Comparison of ENCODE assay signal across 17 cellular contexts in genomic region chr12:129119537-129119936, GRCh38.
"Had no signal": no experiment of that assay in that cellular context is flagged by ENCODE, and none has a peak within 500 bp of the region (broad histone marks: within the 10 kb centered on the region; RNA-seq: fewer than 3 reads in every experiment).

No MANE protein-coding gene starts in this region.

- H3K4me3 ChIP-seq: body of pancreas, mucosa of descending colon, suprapubic skin, upper lobe of left lung had no signal

- H3K36me3 ChIP-seq: suprapubic skin, upper lobe of left lung had no signal

- H3K27ac Mint-ChIP-seq: effector memory CD8-positive, alpha-beta T cell; naive thymus-derived CD8-positive, alpha-beta T cell; T-helper 2 cell treated with Interferon-gamma antibody and Interleukin-4, amounts not matched to agents 5 μg/mL and 100 μg/mL, for 36 hours had no signal

- H3K27ac ChIP-seq: body of pancreas, suprapubic skin, upper lobe of left lung had no signal

- H3K4me3 Mint-ChIP-seq: central memory CD8-positive, alpha-beta T cell; effector memory CD8-positive, alpha-beta T cell; naive thymus-derived CD8-positive, alpha-beta T cell; T-helper 2 cell treated with Interferon-gamma antibody and Interleukin-4, amounts not matched to agents 5 μg/mL and 100 μg/mL, for 36 hours had no signal

- H3K4me1 ChIP-seq: body of pancreas, suprapubic skin, upper lobe of left lung had no signal

- DNase-seq: activated naive CD4-positive, alpha-beta T cell treated with anti-CD3 and anti-CD28 coated beads, Interleukin-2, amount 50 U/mL, for 16 hours; activated T-cell treated with anti-CD3 and anti-CD28 coated beads, Interleukin-2, amount 50 U/mL, for 1 hour; body of pancreas; effector memory CD8-positive, alpha-beta T cell; hypothalamus; left colon; mammary epithelial cell; mucosa of descending colon; naive thymus-derived CD8-positive, alpha-beta T cell; stimulated activated CD4-positive, alpha-beta T cell treated with anti-CD3 and anti-CD28 coated beads, Interleukin-4, amount 100 ng/mL, for 1 hour; stimulated activated CD8-positive, alpha-beta memory T cell treated with anti-CD3 and anti-CD28 coated beads, Interleukin-4, amount 100 ng/mL, for 48 hours; stimulated activated naive CD8-positive, alpha-beta T cell treated with anti-CD3 and anti-CD28 coated beads, Interleukin-15, Interleukin-2, amounts not matched to agents 100 U/mL and 50 U/mL, for 24 hours; upper lobe of left lung had no signal

- H3K36me3 Mint-ChIP-seq: naive thymus-derived CD8-positive, alpha-beta T cell had no signal

- H3K4me1 Mint-ChIP-seq: central memory CD8-positive, alpha-beta T cell; naive thymus-derived CD8-positive, alpha-beta T cell had no signal

- H3K9me3 Mint-ChIP-seq: effector memory CD8-positive, alpha-beta T cell had no signal

- ATAC-seq: activated CD4-positive, CD25-positive, alpha-beta regulatory T cell treated with anti-CD3 and anti-CD28 coated beads, Interleukin-2, amount 50 U/mL, for 24 hours; body of pancreas; effector memory CD8-positive, alpha-beta T cell; left colon; mucosa of descending colon; naive thymus-derived CD8-positive, alpha-beta T cell; stimulated activated naive CD8-positive, alpha-beta T cell treated with anti-CD3 and anti-CD28 coated beads, Interleukin-15, Interleukin-2, amounts not matched to agents 100 U/mL and 50 U/mL, for 24 hours had no signal

- H3K27me3 ChIP-seq: body of pancreas, upper lobe of left lung had no signal

- H3K9me3 ChIP-seq: body of pancreas, mucosa of descending colon, upper lobe of left lung had no signal
